Comparison of ENCODE assay signal across 1 cellular context in genomic region chr16:30738984-30739951, GRCh38.
TF ChIP-seq lines count a peak whose summit lies in the region.

No MANE protein-coding gene starts in this region.

TF ChIP-seq in HCT116, 20 proteins besides CTCF, POLR2A, EP300 and RAD21 (continued from another document):
- TF ChIP-seq REST (IDR thresholded peaks at IDR 0.05; ENCODE audit: low read depth) (no peak), ELF1 (IDR thresholded peaks at IDR 0.05; ENCODE audit: borderline replicate concordance, low read depth) (no peak), ZFX (IDR thresholded peaks at IDR 0.05) (no peak), SRF (IDR thresholded peaks at IDR 0.05; ENCODE audit: low read depth) (no peak), ATF3 (IDR thresholded peaks at IDR 0.05) (no peak), CBX3 (IDR thresholded peaks at IDR 0.05; ENCODE audit: low read depth) (no peak), SIN3A (IDR thresholded peaks at IDR 0.05; ENCODE audit: low read depth) (no peak), YY1 (IDR thresholded peaks at IDR 0.05; ENCODE audit: extremely low read depth, insufficient replicate concordance, low read depth, low read length) (no peak), MAX (IDR thresholded peaks at IDR 0.05) (no peak), ZBTB33 (IDR thresholded peaks at IDR 0.05; ENCODE audit: extremely low read depth, insufficient replicate concordance, low read length) (no peak), EZH2phosphoT487 (IDR thresholded peaks at IDR 0.05; ENCODE audit: borderline replicate concordance) (no peak), EGR1 (IDR thresholded peaks at IDR 0.05; ENCODE audit: low read depth) (no peak), CEBPB (IDR thresholded peaks at IDR 0.05; ENCODE audit: low read depth) (no peak), POLR2AphosphoS5 (IDR thresholded peaks at IDR 0.05; ENCODE audit: low read depth, low read length) (no peak; the same call in 1 of the 2 replicates), EZH2 (IDR thresholded peaks at IDR 0.05) (no peak), ZNF274 (IDR thresholded peaks at IDR 0.05; ENCODE audit: low read depth, low read length) (no peak), JUND (IDR thresholded peaks at IDR 0.05) (no peak), SP1 (IDR thresholded peaks at IDR 0.05; ENCODE audit: low read depth) (no peak)
